Comparison of ENCODE assay signal across 22 cellular contexts in genomic region chr10:55367555-55367954, GRCh38.
DNase-seq lines count a peak whose midpoint lies in the region; ATAC-seq, FAIRE-seq and TF ChIP-seq lines count a peak whose summit lies in the region.
"Had no signal": no experiment of that assay in that cellular context is flagged by ENCODE, and none has a peak within 500 bp of the region (broad histone marks: within the 10 kb centered on the region; RNA-seq: fewer than 3 reads in every experiment).

No MANE protein-coding gene starts in this region.

- H3K9ac ChIP-seq in HepG2 (ENCODE audit: insufficient read depth, low read depth, low read length) (no peak overlapping the region), H1 (replicated peaks in 1 of 4; ENCODE audit: extremely low read depth in 1 of 4, low read depth in 3 of 4, low read length in 3 of 4) (no peak overlapping the region), trophoblast cell (ENCODE audit: low read length) (no peak overlapping the region), PC-3 (ENCODE audit: low read length) (no peak overlapping the region)
- H3K9ac ChIP-seq: BLaER1 treated with 17β-estradiol and CSF1 and Interleukin-3, amounts not matched to agents 10 nM and 100 nM had no signal

- no peak overlapping the region for H3K4me3 Mint-ChIP-seq in glutamatergic neuron (ENCODE audit: unreplicated experiment)
- H3K4me3 Mint-ChIP-seq: B cell; CD4-positive, alpha-beta T cell; CD8-positive, alpha-beta T cell had no signal

- H3K79me2 ChIP-seq in HepG2 (ENCODE audit: insufficient read depth, low read length): no peaks in the 10 kb centered on the region
- H3K79me2 ChIP-seq in H1 (ENCODE audit: control insufficient read depth in 1 of 2, insufficient read depth in 2 of 2, low read length in 2 of 2): no peaks in the 10 kb centered on the region
- no peaks in the 10 kb centered on the region for H3K79me2 ChIP-seq in trophoblast cell (ENCODE audit: control insufficient read depth, insufficient read depth, low read length, poor library complexity)
- H3K79me2 ChIP-seq in PC-3 (ENCODE audit: low read length): no peaks in the 10 kb centered on the region

- no peak overlapping the region for H3K4me3 ChIP-seq in HepG2 (replicated peaks in 1 of 3; ENCODE audit: insufficient read depth in 1 of 3, low read depth in 2 of 3, low read length in 3 of 3)
- H3K4me3 ChIP-seq in right lobe of liver: no peak overlapping the region
- no peak overlapping the region for H3K4me3 ChIP-seq in H1 (ENCODE audit: extremely low read depth in 1 of 4, insufficient read depth in 2 of 4, low read depth in 3 of 4, low read length in 4 of 4)
- H3K4me3 ChIP-seq in trophoblast cell (ENCODE audit: low read depth, low read length): no peak overlapping the region
- H3K4me3 ChIP-seq in PC-3 (ENCODE audit: low read length): no peak overlapping the region
- H3K4me3 ChIP-seq: A549; BLaER1 treated with 17β-estradiol and CSF1 and Interleukin-3, amounts not matched to agents 10 nM and 100 nM had no signal

- ATAC-seq in HepG2: no peak
- ATAC-seq in right lobe of liver: no peak
- ATAC-seq in PC-3: no peak
- ATAC-seq: A549; CD8-positive, alpha-beta T cell had no signal

- H4K91ac ChIP-seq in H1 (replicated peaks; ENCODE audit: insufficient read length, low read length) (no peak overlapping the region), trophoblast cell (ENCODE audit: low read depth, low read length) (peak overlapping the region; percentile 80)

- H3K4me1 Mint-ChIP-seq in glutamatergic neuron (ENCODE audit: low read depth, unreplicated experiment): peaks cover 1% of the 10 kb centered on the region
- H3K4me1 Mint-ChIP-seq: B cell had no signal

- H3K14ac ChIP-seq in H1 (ENCODE audit: insufficient read length) (no peak overlapping the region), trophoblast cell (ENCODE audit: low read length) (no peak overlapping the region)

- H3K27ac ChIP-seq in HepG2 (ENCODE audit: extremely low read length, insufficient read depth, low read length): no peak overlapping the region
- H3K27ac ChIP-seq in right lobe of liver: no peak overlapping the region
- no peak overlapping the region for H3K27ac ChIP-seq in H1 (ENCODE audit: low read depth, low read length)
- no peak overlapping the region for H3K27ac ChIP-seq in trophoblast cell (ENCODE audit: low read depth, low read length)
- no peak overlapping the region for H3K27ac ChIP-seq in PC-3 (ENCODE audit: low read length)
- H3K27ac ChIP-seq: 22Rv1; A549; BLaER1 treated with 17β-estradiol and CSF1 and Interleukin-3, amounts not matched to agents 10 nM and 100 nM; C4-2B had no signal

- TF ChIP-seq EP300 in HepG2 (IDR thresholded peaks at IDR 0.05; ENCODE audit: low read depth in 2 of 2, low read length in 2 of 2) (no peak), HepG2 (CRISPR knock-in tag; IDR thresholded peaks at IDR 0.05; ENCODE audit: borderline replicate concordance) (no peak), H1 (IDR thresholded peaks at IDR 0.05; ENCODE audit: borderline replicate concordance in 1 of 2, low read depth in 2 of 2, low read length in 2 of 2) (no peak)

- no peak overlapping the region for H2BK20ac ChIP-seq in H1 (ENCODE audit: low read length)

- H3K18ac ChIP-seq in H1 (ENCODE audit: extremely low read depth, low read length) (no peak overlapping the region), trophoblast cell (ENCODE audit: low read length) (no peak overlapping the region)

- no peak overlapping the region for H3K27ac Mint-ChIP-seq in glutamatergic neuron (ENCODE audit: unreplicated experiment)
- H3K27ac Mint-ChIP-seq: B cell; CD4-positive, alpha-beta T cell; CD8-positive, alpha-beta T cell had no signal

- H4K8ac ChIP-seq in H1 (ENCODE audit: extremely low read depth, insufficient read depth, low read length) (no peak overlapping the region), trophoblast cell (ENCODE audit: low read depth, low read length) (no peak overlapping the region)

- no peak overlapping the region for H2BK12ac ChIP-seq in H1 (ENCODE audit: low read depth, low read length)
- peak overlapping the region; percentile 65 for H2BK12ac ChIP-seq in trophoblast cell (ENCODE audit: low read length)

- TF ChIP-seq RAD21 in HepG2 (CRISPR knock-in tag; IDR thresholded peaks at IDR 0.05) (no peak), H1 (IDR thresholded peaks at IDR 0.05 in 1 of 2, conservative IDR thresholded peaks at IDR 0.05 in 1 of 2; ENCODE audit: low read depth in 2 of 2, low read length in 2 of 2) (no peak)

- FAIRE-seq in HepG2 (lab: Jason Lieb, UNC) (no peak), H1 (lab: Jason Lieb, UNC) (no peak)
- FAIRE-seq: A549, D721Med, G401.6, GM12892, GM18507 had no signal

- H3K9me3 ChIP-seq in HepG2 (ENCODE audit: low read length) (no peaks in the 10 kb centered on the region), right lobe of liver (no peaks in the 10 kb centered on the region), H1 (ENCODE audit: insufficient read depth in 2 of 2, low read depth in 1 of 2, low read length in 1 of 2) (peaks cover 0 to 4% of the 10 kb centered on the region in 2 experiments; a peak in 1 of 4 replicates), trophoblast cell (ENCODE audit: insufficient read depth, low read depth, low read length) (no peaks in the 10 kb centered on the region), PC-3 (ENCODE audit: low read length) (no peaks in the 10 kb centered on the region)
- H3K9me3 ChIP-seq: A549, Caco-2 had no signal

- H3K36me3 Mint-ChIP-seq in glutamatergic neuron (ENCODE audit: unreplicated experiment): no peaks in the 10 kb centered on the region
- H3K36me3 Mint-ChIP-seq: CD8-positive, alpha-beta T cell had no signal

- CTCF ChIA-PET in HepG2 (lab: Yijun Ruan, JAX; ENCODE audit: low intra/inter-chr PET ratio, low total read pairs): no interaction called here
- CTCF ChIA-PET in H1 (lab: Charles Lee; ENCODE audit: partially characterized antibody): interaction anchor here (1.1 kb wide), 1 partner anchor 261 kb away, joined by 3 read pairs; no protein-coding TSS in a partner anchor
- CTCF ChIA-PET in PC-3 (lab: Charles Lee): no interaction called here

- TF ChIP-seq POLR2A in HepG2 (IDR thresholded peaks at IDR 0.05; ENCODE audit: insufficient read depth in 1 of 2, low read depth in 2 of 2, low read length in 2 of 2) (no peak), right lobe of liver (IDR thresholded peaks at IDR 0.05) (no peak), H1 (IDR thresholded peaks at IDR 0.05; ENCODE audit: control extremely low read depth in 1 of 2, low read depth in 2 of 2, low read length in 2 of 2) (no peak)

- no peak overlapping the region for H3K4ac ChIP-seq in H1 (replicated peaks; ENCODE audit: insufficient read length, low read depth, low read length)
- H3K4ac ChIP-seq in trophoblast cell (ENCODE audit: low read depth, low read length): no peak overlapping the region

- H3K79me1 ChIP-seq in H1 (ENCODE audit: low read depth, low read length) (no peaks in the 10 kb centered on the region), trophoblast cell (ENCODE audit: low read length) (peaks cover 5% of the 10 kb centered on the region)

- H3K27me3 Mint-ChIP-seq in glutamatergic neuron (ENCODE audit: unreplicated experiment): no peaks in the 10 kb centered on the region
- H3K27me3 Mint-ChIP-seq: B cell; CD4-positive, alpha-beta T cell had no signal

- H3K9me3 Mint-ChIP-seq in glutamatergic neuron (ENCODE audit: unreplicated experiment): no peaks in the 10 kb centered on the region
- H3K9me3 Mint-ChIP-seq: CD4-positive, alpha-beta T cell had no signal

- no peaks in the 10 kb centered on the region for H3K27me3 ChIP-seq in HepG2 (ENCODE audit: control insufficient read depth in 1 of 2, insufficient read depth in 2 of 2, low read length in 2 of 2)
- no peaks in the 10 kb centered on the region for H3K27me3 ChIP-seq in right lobe of liver
- no peaks in the 10 kb centered on the region for H3K27me3 ChIP-seq in H1 (replicated peaks in 1 of 4; ENCODE audit: control insufficient read depth in 3 of 4, extremely low read depth in 1 of 4, insufficient read depth in 3 of 4, low read length in 3 of 4)
- H3K27me3 ChIP-seq in trophoblast cell (ENCODE audit: insufficient read depth, low read length): no peaks in the 10 kb centered on the region
- no peaks in the 10 kb centered on the region for H3K27me3 ChIP-seq in PC-3 (ENCODE audit: low read length)
- H3K27me3 ChIP-seq: BLaER1 treated with 17β-estradiol and CSF1 and Interleukin-3, amounts not matched to agents 10 nM and 100 nM had no signal

- BruUV-seq in HepG2 (replicated peaks; lab: Mats Ljungman, UMichigan) (no TSS peak), PC-3 (replicated peaks; lab: Mats Ljungman, UMichigan) (no TSS peak)

- H4K5ac ChIP-seq in H1 (ENCODE audit: insufficient read length, low read depth, low read length): no peak overlapping the region

- H3K23ac ChIP-seq in H1 (ENCODE audit: insufficient read length): no peak overlapping the region
- H3K23ac ChIP-seq in trophoblast cell (ENCODE audit: low read length): no peak overlapping the region

- POLR2A ChIA-PET in HepG2 (lab: Yijun Ruan, JAX) (no interaction called here), H1 (lab: Charles Lee; ENCODE audit: partially characterized antibody) (no interaction called here), PC-3 (lab: Charles Lee; ENCODE audit: unreplicated experiment) (no interaction called here)

- DNase-seq in HepG2 (ENCODE audit: low spot score): no peak
- no peak for DNase-seq in right lobe of liver
- DNase-seq in H1 (ENCODE audit: low read depth in 1 of 2, low spot score in 2 of 2): no peak
- no peak for DNase-seq in trophoblast cell
- no peak for DNase-seq in glutamatergic neuron
- DNase-seq in PC-3: no peak
- DNase-seq: AML-193; Caco-2; Calu3; CD4-positive, alpha-beta T cell; CD8-positive, alpha-beta T cell; DMS79 treated with DMSO at 0.1 percent for 48 hours; GF-D8 had no signal

- H3F3A ChIP-seq in PC-3 (ENCODE audit: low read length, unreplicated experiment): no peaks in the 10 kb centered on the region

- H2AFZ ChIP-seq in HepG2 (ENCODE audit: low read length) (no peak overlapping the region), H1 (ENCODE audit: low read length) (no peak overlapping the region), trophoblast cell (ENCODE audit: insufficient read depth, low read length, poor library complexity) (no peak overlapping the region), PC-3 (ENCODE audit: low read length) (no peak overlapping the region)

- no peaks in the 10 kb centered on the region for H3K9me2 ChIP-seq in PC-3 (replicated peaks; ENCODE audit: low read length)

- H2BK120ac ChIP-seq in H1 (replicated peaks; ENCODE audit: low read depth, low read length) (no peak overlapping the region), trophoblast cell (ENCODE audit: insufficient read depth, low read length, poor library complexity) (peak overlapping the region; percentile 11)

- H3K4me2 ChIP-seq in HepG2 (ENCODE audit: low read depth, low read length) (no peak overlapping the region), H1 (ENCODE audit: insufficient read depth in 1 of 2, low read depth in 2 of 2, low read length in 2 of 2) (no peak overlapping the region), trophoblast cell (ENCODE audit: low read length) (no peak overlapping the region), PC-3 (ENCODE audit: low read length) (no peak overlapping the region)
- H3K4me2 ChIP-seq: A549; BLaER1 treated with 17β-estradiol and CSF1 and Interleukin-3, amounts not matched to agents 10 nM and 100 nM had no signal

- H2BK15ac ChIP-seq in H1 (ENCODE audit: low read length): no peak overlapping the region

- no peak overlapping the region for H4K12ac ChIP-seq in trophoblast cell (ENCODE audit: low read depth, low read length)

- H3K36me3 ChIP-seq in HepG2 (replicated peaks in 1 of 2; ENCODE audit: control insufficient read depth in 1 of 2, insufficient read depth in 2 of 2, low read length in 2 of 2) (no peaks in the 10 kb centered on the region), right lobe of liver (no peaks in the 10 kb centered on the region), H1 (ENCODE audit: control insufficient read depth in 2 of 4, insufficient read depth in 4 of 4, low read length in 3 of 4) (no peaks in the 10 kb centered on the region), trophoblast cell (ENCODE audit: control insufficient read depth in 1 of 2, insufficient read depth in 2 of 2, low read length in 2 of 2) (peaks cover 0 to 2% of the 10 kb centered on the region in 2 experiments), PC-3 (ENCODE audit: low read depth, low read length) (no peaks in the 10 kb centered on the region)
- H3K36me3 ChIP-seq: BLaER1 treated with 17β-estradiol and CSF1 and Interleukin-3, amounts not matched to agents 10 nM and 100 nM had no signal

- in situ Hi-C loops in HepG2 (cut with HindIII; ENCODE audit: extremely low pct_ligation_motif_present, low pct_unique_long_range_greater_than_20kb): no loop called here

- H3K4me1 ChIP-seq in HepG2 (ENCODE audit: insufficient read depth, low read length) (no peaks in the 10 kb centered on the region), right lobe of liver (no peaks in the 10 kb centered on the region), H1 (replicated peaks in 1 of 4; ENCODE audit: control insufficient read depth in 3 of 4, insufficient read depth in 4 of 4, low read length in 3 of 4) (no peaks in the 10 kb centered on the region; a peak in 1 of 7 replicates), trophoblast cell (ENCODE audit: control insufficient read depth in 1 of 2, insufficient read depth in 2 of 2, low read length in 2 of 2) (no peaks in the 10 kb centered on the region), PC-3 (ENCODE audit: insufficient read depth, low read length) (no peaks in the 10 kb centered on the region)
- H3K4me1 ChIP-seq: A549, Caco-2 had no signal

- H2AK5ac ChIP-seq in H1 (ENCODE audit: low read depth, low read length) (no peak overlapping the region), trophoblast cell (ENCODE audit: low read length) (peak overlapping the region; percentile 35)

- TF ChIP-seq CTCF in HepG2 (CRISPR knock-in tag; IDR thresholded peaks at IDR 0.05) (no peak), right lobe of liver (IDR thresholded peaks at IDR 0.05) (no peak), H1 (IDR thresholded peaks at IDR 0.05; ENCODE audit: control extremely low read depth in 1 of 3, insufficient read depth in 1 of 3, low read depth in 1 of 3, low read length in 3 of 3) (no peak), glutamatergic neuron (IDR thresholded peaks at IDR 0.05; ENCODE audit: partially characterized antibody, unreplicated experiment) (no peak), PC-3 (conservative IDR thresholded peaks at IDR 0.05; ENCODE audit: low read depth, low read length) (no peak)

- H3K56ac ChIP-seq in H1 (replicated peaks; ENCODE audit: insufficient read length, low read depth, low read length): no peak overlapping the region

- intact Hi-C loops in HepG2 (cut with micrococcal nuclease; ENCODE audit: unreplicated experiment) (no loop called here), right lobe of liver (cut with DNase I) (no loop called here), PC-3 (cut with micrococcal nuclease) (no loop called here)

- no peaks in the 10 kb centered on the region for H3K23me2 ChIP-seq in H1 (ENCODE audit: low read depth, low read length)

- H2BK5ac ChIP-seq in H1 (ENCODE audit: low read depth, low read length): no peak overlapping the region
- no peak overlapping the region for H2BK5ac ChIP-seq in trophoblast cell (ENCODE audit: low read depth, low read length, poor library complexity)

- H4K20me1 ChIP-seq in HepG2 (ENCODE audit: insufficient read depth, low read length) (no peaks in the 10 kb centered on the region), H1 (replicated peaks in 1 of 2; ENCODE audit: control insufficient read depth in 1 of 2, insufficient read depth in 2 of 2, low read length in 2 of 2) (no peaks in the 10 kb centered on the region), PC-3 (ENCODE audit: low read length) (no peaks in the 10 kb centered on the region)
- H4K20me1 ChIP-seq: BLaER1 treated with 17β-estradiol and CSF1 and Interleukin-3, amounts not matched to agents 10 nM and 100 nM had no signal

Comparison
In these comparisons a context has a peak if more than half of its experiments do, and no peak if none do; other contexts are left out.
1. Of the 41 proteins assayed by ChIP-seq in both HepG2 and H1: peak only in HepG2: none; only in H1: none; in both: SRF; in neither: 40.